In the genomic region with DNA sequence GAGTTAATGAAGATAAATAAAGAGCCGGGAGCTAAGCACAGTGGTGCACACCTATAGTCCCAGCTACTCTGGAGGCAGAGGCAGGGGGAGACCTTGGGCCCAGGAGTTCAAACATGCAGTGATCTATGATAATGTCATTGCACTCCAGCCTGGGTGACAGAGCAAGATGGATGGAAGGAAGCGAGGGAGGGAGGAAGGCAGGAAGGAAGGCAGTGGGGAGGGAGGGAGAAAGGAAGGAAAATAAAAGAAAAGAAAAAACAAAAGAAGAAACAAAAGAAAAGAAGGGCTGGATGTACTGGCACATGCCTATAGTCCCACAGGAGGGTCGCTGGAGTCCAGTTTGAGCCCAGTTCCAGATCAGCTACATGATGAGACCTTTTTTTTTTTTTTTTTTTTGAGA, we compare ENCODE assay signal across 21 cellular contexts. TPM values are rescaled to one million over a fixed set of nuclear protein-coding genes. Genes with fewer than 3 reads are reported as not detected.
"Had no signal": no experiment of that assay in that cellular context is flagged by ENCODE, and none has a peak within 500 bp of the region (broad histone marks: within the 10 kb centered on the region; RNA-seq: fewer than 3 reads in every experiment).

No MANE protein-coding gene starts in this region.

- H3K27ac ChIP-seq: body of pancreas, colonic mucosa, hepatocyte, pancreas, stomach, testis, upper lobe of left lung had no signal

- H3K27ac Mint-ChIP-seq: activated CD4-positive, alpha-beta T cell treated with anti-CD3 and anti-CD28 coated beads, Interleukin-2, amount 10 ng/mL, durations not matched to agents 24 days and 14 days; activated CD8-positive, alpha-beta T cell treated with anti-CD3 and anti-CD28 coated beads, Interleukin-2, amount 10 ng/mL, durations not matched to agents 7 days and 5 days; activated naive CD8-positive, alpha-beta T cell treated with anti-CD3 and anti-CD28 coated beads for 36 hours had no signal

- H3K4me3 Mint-ChIP-seq: activated CD4-positive, alpha-beta T cell treated with anti-CD3 and anti-CD28 coated beads, Interleukin-2, amount 10 ng/mL, durations not matched to agents 24 days and 14 days; activated CD8-positive, alpha-beta T cell treated with anti-CD3 and anti-CD28 coated beads, Interleukin-2, amount 10 ng/mL, durations not matched to agents 7 days and 5 days; activated naive CD8-positive, alpha-beta T cell treated with anti-CD3 and anti-CD28 coated beads for 36 hours had no signal

- H3K36me3 Mint-ChIP-seq: activated naive CD8-positive, alpha-beta T cell treated with anti-CD3 and anti-CD28 coated beads for 36 hours had no signal

- H3K4me1 ChIP-seq: colonic mucosa, pancreas, testis had no signal

- H3K9me3 Mint-ChIP-seq: activated CD4-positive, alpha-beta T cell treated with anti-CD3 and anti-CD28 coated beads, Interleukin-2, amount 10 ng/mL, durations not matched to agents 24 days and 14 days; activated naive CD8-positive, alpha-beta T cell treated with anti-CD3 and anti-CD28 coated beads for 36 hours had no signal

- H3K9me3 ChIP-seq: body of pancreas, colonic mucosa, pancreas, stomach, testis, upper lobe of left lung had no signal

- H3K27me3 Mint-ChIP-seq: activated CD4-positive, alpha-beta T cell treated with anti-CD3 and anti-CD28 coated beads, Interleukin-2, amount 10 ng/mL, durations not matched to agents 24 days and 14 days; activated naive CD8-positive, alpha-beta T cell treated with anti-CD3 and anti-CD28 coated beads for 36 hours had no signal

- H3K27me3 ChIP-seq: body of pancreas, colonic mucosa, hepatocyte, pancreas, stomach, testis, upper lobe of left lung had no signal

- H3K4me3 ChIP-seq: body of pancreas, colonic mucosa, hepatocyte, pancreas, stomach, testis, upper lobe of left lung had no signal

- H3K79me2 ChIP-seq: hepatocyte had no signal

- H3K4me2 ChIP-seq: hepatocyte had no signal

- H2AFZ ChIP-seq: hepatocyte had no signal

- DNase-seq: activated CD4-positive, alpha-beta T cell treated with anti-CD3 and anti-CD28 coated beads, Interleukin-2, amount 10 ng/mL, durations not matched to agents 24 days and 14 days; activated CD4-positive, CD25-positive, alpha-beta regulatory T cell; activated CD8-positive, alpha-beta memory T cell treated with anti-CD3 and anti-CD28 coated beads, Interleukin-2, amount 50 U/mL, for 4 hours; activated CD8-positive, alpha-beta T cell treated with anti-CD3 and anti-CD28 coated beads, Interleukin-2, amount 10 ng/mL, durations not matched to agents 7 days and 5 days; activated naive CD8-positive, alpha-beta T cell treated with anti-CD3 and anti-CD28 coated beads for 36 hours; amygdala; body of pancreas; caudate nucleus; colonic mucosa; stimulated activated CD4-positive, alpha-beta T cell treated with anti-CD3 and anti-CD28 coated beads, Interleukin-1b, Interleukin-23, amount 100 ng/mL, for 48 hours; stomach; testis; upper lobe of left lung had no signal

- H3K36me3 ChIP-seq: colonic mucosa, pancreas, stomach, upper lobe of left lung had no signal

- ATAC-seq: activated CD8-positive, alpha-beta T cell treated with anti-CD3 and anti-CD28 coated beads, Interleukin-2, amount 10 ng/mL, durations not matched to agents 7 days and 5 days; body of pancreas; esophagus mucosa; left lobe of liver; pancreas had no signal

- FAIRE-seq: endometrium, keratinocyte, pancreas had no signal

RNA-seq across cellular contexts. Expression of a gene that starts 19.0 kb away (rescaled TPM):
- total RNA-seq: activated CD4-positive, alpha-beta T cell treated with anti-CD3 and anti-CD28 coated beads, Interleukin-2, amount 10 ng/mL, durations not matched to agents 24 days and 14 days; activated CD8-positive, alpha-beta T cell treated with anti-CD3 and anti-CD28 coated beads, Interleukin-2, amount 10 ng/mL, durations not matched to agents 7 days and 5 days; activated naive CD8-positive, alpha-beta T cell treated with anti-CD3 and anti-CD28 coated beads for 36 hours; body of pancreas; colonic mucosa; esophagus mucosa; glomerular endothelial cell; left lobe of liver; lung microvascular endothelial cell; pancreas; stomach; upper lobe of left lung had no signal
- polyA plus RNA-seq: keratinocyte, pancreas, stomach had no signal
